ENCODE assay signal across 1 cellular context in the genomic region with DNA sequence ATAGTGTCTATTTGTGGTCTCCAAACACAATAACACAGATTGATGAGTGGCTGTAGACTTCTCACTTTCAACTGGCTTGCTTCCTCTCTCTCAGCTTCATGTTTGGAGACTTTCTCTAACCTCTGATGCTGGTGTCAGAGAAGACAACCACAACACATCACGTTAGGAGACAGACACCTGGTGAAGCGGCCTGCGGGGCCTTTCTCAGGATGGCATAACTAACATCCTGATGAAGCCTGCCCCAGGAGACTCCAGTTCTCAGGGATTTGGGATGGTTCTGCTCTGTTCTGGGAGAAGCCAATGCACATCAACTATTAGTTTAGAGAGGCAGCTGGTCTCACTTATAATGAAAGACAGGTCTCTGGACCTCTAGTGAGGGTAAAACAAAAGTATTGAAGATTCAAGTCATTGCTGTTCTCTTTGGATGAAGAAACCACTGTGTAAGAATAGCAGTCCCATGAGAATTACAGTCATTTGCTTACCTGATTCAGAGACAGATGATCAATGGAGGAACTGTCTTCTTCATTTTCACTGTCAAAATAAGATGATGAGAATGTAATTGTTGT.
TF ChIP-seq lines count a peak whose summit lies in the region.

No MANE protein-coding gene starts in this region.

TF ChIP-seq in GM12878, 131 proteins besides CTCF, POLR2A, EP300 and RAD21 (continued from another document and continues in another):
- TF ChIP-seq, protein P1, sequence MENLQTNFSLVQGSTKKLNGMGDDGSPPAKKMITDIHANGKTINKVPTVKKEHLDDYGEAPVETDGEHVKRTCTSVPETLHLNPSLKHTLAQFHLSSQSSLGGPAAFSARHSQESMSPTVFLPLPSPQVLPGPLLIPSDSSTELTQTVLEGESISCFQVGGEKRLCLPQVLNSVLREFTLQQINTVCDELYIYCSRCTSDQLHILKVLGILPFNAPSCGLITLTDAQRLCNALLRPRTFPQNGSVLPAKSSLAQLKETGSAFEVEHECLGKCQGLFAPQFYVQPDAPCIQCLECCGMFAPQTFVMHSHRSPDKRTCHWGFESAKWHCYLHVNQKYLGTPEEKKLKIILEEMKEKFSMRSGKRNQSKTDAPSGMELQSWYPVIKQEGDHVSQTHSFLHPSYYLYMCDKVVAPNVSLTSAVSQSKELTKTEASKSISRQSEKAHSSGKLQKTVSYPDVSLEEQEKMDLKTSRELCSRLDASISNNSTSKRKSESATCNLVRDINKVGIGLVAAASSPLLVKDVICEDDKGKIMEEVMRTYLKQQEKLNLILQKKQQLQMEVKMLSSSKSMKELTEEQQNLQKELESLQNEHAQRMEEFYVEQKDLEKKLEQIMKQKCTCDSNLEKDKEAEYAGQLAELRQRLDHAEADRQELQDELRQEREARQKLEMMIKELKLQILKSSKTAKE (IDR thresholded peaks at IDR 0.05; ENCODE audit: low read depth, poor library complexity, severe bottlenecking) = peak; percentile 69
- TF ChIP-seq NRF1 (conservative IDR thresholded peaks at IDR 0.05; ENCODE audit: low read depth, low read length) (no peak), MEF2A (IDR thresholded peaks at IDR 0.05; ENCODE audit: insufficient read depth, low read depth, low read length) (no peak), SREBF1 (IDR thresholded peaks at IDR 0.05; ENCODE audit: low read length) (no peak), ZNF24 (IDR thresholded peaks at IDR 0.05) (no peak), GABPA (IDR thresholded peaks at IDR 0.05; ENCODE audit: low read depth) (no peak), ZNF274 (IDR thresholded peaks at IDR 0.05; ENCODE audit: insufficient read depth, insufficient read length) (no peak), PML (IDR thresholded peaks at IDR 0.05; ENCODE audit: low read length) (peak; percentile 31; the same call in 1 of the 2 replicates), TBL1XR1 (IDR thresholded peaks at IDR 0.05; ENCODE audit: low read depth, low read length) (0 out of 2 replicates have a peak, but pooled peaks have one; percentile 9), YY1 (IDR thresholded peaks at IDR 0.05; ENCODE audit: low read depth, low read length) (peak; percentile 28; the same call in 1 of the 2 replicates), SIX5 (IDR thresholded peaks at IDR 0.05; ENCODE audit: low read depth, low read length, severe bottlenecking) (no peak), CBX5 (IDR thresholded peaks at IDR 0.05; ENCODE audit: low read depth) (0 out of 2 replicates have a peak, but pooled peaks have one; percentile 56), ESRRA (IDR thresholded peaks at IDR 0.05; ENCODE audit: low read length) (no peak), MTA3 (IDR thresholded peaks at IDR 0.05; ENCODE audit: borderline replicate concordance, low read length) (0 out of 2 replicates have a peak, but pooled peaks have one; percentile 39), TCF12 (IDR thresholded peaks at IDR 0.05; ENCODE audit: low read depth, low read length) (0 out of 2 replicates have a peak, but pooled peaks have one; percentile 42), MXI1 (IDR thresholded peaks at IDR 0.05; ENCODE audit: low read depth, low read length) (no peak), JUND (IDR thresholded peaks at IDR 0.05; ENCODE audit: low read depth, low read length) (no peak), NFIC (IDR thresholded peaks at IDR 0.05; ENCODE audit: low read depth, low read length) (peak; percentile 57; the same call in 1 of the 2 replicates), MYB (IDR thresholded peaks at IDR 0.05; ENCODE audit: borderline replicate concordance, low read depth, low read length) (no peak), ZZZ3 (IDR thresholded peaks at IDR 0.05; ENCODE audit: control insufficient read depth, insufficient read length, low read depth) (no peak), RFX5 (IDR thresholded peaks at IDR 0.05; ENCODE audit: low read depth, low read length) (no peak), BCL11A (IDR thresholded peaks at IDR 0.05; ENCODE audit: low read depth, low read length) (peak; percentile 50; the same call in 1 of the 2 replicates), EZH2 (IDR thresholded peaks at IDR 0.05; ENCODE audit: borderline replicate concordance, control insufficient read depth, low read depth, low read length) (no peak), SMAD5 (IDR thresholded peaks at IDR 0.05; ENCODE audit: low read depth) (no peak; the same call in 1 of the 2 replicates), NR2C1 (IDR thresholded peaks at IDR 0.05) (no peak), POLR2AphosphoS5 (IDR thresholded peaks at IDR 0.05; ENCODE audit: low read length) (no peak), TARDBP (IDR thresholded peaks at IDR 0.05; ENCODE audit: borderline replicate concordance) (no peak), SP1 (IDR thresholded peaks at IDR 0.05; ENCODE audit: low read depth, low read length) (no peak), HDAC2 (IDR thresholded peaks at IDR 0.05) (no peak), WRNIP1 (IDR thresholded peaks at IDR 0.05; ENCODE audit: borderline replicate concordance, low read depth, low read length) (no peak), CHD4 (IDR thresholded peaks at IDR 0.05) (no peak), MTA2 (IDR thresholded peaks at IDR 0.05; ENCODE audit: low read depth) (peak; percentile 63; the same call in 1 of the 2 replicates), TCF7 (IDR thresholded peaks at IDR 0.05; ENCODE audit: borderline replicate concordance) (no peak)
- TF ChIP-seq, protein P2, sequence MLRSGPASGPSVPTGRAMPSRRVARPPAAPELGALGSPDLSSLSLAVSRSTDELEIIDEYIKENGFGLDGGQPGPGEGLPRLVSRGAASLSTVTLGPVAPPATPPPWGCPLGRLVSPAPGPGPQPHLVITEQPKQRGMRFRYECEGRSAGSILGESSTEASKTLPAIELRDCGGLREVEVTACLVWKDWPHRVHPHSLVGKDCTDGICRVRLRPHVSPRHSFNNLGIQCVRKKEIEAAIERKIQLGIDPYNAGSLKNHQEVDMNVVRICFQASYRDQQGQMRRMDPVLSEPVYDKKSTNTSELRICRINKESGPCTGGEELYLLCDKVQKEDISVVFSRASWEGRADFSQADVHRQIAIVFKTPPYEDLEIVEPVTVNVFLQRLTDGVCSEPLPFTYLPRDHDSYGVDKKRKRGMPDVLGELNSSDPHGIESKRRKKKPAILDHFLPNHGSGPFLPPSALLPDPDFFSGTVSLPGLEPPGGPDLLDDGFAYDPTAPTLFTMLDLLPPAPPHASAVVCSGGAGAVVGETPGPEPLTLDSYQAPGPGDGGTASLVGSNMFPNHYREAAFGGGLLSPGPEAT (IDR thresholded peaks at IDR 0.05; ENCODE audit: low read depth) = peak; percentile 52; the same call in 1 of the 2 replicates
- TF ChIP-seq, protein P3, sequence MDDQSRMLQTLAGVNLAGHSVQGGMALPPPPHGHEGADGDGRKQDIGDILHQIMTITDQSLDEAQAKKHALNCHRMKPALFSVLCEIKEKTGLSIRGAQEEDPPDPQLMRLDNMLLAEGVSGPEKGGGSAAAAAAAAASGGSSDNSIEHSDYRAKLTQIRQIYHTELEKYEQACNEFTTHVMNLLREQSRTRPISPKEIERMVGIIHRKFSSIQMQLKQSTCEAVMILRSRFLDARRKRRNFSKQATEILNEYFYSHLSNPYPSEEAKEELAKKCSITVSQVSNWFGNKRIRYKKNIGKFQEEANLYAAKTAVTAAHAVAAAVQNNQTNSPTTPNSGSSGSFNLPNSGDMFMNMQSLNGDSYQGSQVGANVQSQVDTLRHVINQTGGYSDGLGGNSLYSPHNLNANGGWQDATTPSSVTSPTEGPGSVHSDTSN (IDR thresholded peaks at IDR 0.05; ENCODE audit: insufficient replicate concordance, low read depth, low read length) = peak; percentile 39
- TF ChIP-seq, protein P4, sequence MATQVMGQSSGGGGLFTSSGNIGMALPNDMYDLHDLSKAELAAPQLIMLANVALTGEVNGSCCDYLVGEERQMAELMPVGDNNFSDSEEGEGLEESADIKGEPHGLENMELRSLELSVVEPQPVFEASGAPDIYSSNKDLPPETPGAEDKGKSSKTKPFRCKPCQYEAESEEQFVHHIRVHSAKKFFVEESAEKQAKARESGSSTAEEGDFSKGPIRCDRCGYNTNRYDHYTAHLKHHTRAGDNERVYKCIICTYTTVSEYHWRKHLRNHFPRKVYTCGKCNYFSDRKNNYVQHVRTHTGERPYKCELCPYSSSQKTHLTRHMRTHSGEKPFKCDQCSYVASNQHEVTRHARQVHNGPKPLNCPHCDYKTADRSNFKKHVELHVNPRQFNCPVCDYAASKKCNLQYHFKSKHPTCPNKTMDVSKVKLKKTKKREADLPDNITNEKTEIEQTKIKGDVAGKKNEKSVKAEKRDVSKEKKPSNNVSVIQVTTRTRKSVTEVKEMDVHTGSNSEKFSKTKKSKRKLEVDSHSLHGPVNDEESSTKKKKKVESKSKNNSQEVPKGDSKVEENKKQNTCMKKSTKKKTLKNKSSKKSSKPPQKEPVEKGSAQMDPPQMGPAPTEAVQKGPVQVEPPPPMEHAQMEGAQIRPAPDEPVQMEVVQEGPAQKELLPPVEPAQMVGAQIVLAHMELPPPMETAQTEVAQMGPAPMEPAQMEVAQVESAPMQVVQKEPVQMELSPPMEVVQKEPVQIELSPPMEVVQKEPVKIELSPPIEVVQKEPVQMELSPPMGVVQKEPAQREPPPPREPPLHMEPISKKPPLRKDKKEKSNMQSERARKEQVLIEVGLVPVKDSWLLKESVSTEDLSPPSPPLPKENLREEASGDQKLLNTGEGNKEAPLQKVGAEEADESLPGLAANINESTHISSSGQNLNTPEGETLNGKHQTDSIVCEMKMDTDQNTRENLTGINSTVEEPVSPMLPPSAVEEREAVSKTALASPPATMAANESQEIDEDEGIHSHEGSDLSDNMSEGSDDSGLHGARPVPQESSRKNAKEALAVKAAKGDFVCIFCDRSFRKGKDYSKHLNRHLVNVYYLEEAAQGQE (IDR thresholded peaks at IDR 0.05; ENCODE audit: low read depth, low read length) = no peak
- TF ChIP-seq, protein P5, sequence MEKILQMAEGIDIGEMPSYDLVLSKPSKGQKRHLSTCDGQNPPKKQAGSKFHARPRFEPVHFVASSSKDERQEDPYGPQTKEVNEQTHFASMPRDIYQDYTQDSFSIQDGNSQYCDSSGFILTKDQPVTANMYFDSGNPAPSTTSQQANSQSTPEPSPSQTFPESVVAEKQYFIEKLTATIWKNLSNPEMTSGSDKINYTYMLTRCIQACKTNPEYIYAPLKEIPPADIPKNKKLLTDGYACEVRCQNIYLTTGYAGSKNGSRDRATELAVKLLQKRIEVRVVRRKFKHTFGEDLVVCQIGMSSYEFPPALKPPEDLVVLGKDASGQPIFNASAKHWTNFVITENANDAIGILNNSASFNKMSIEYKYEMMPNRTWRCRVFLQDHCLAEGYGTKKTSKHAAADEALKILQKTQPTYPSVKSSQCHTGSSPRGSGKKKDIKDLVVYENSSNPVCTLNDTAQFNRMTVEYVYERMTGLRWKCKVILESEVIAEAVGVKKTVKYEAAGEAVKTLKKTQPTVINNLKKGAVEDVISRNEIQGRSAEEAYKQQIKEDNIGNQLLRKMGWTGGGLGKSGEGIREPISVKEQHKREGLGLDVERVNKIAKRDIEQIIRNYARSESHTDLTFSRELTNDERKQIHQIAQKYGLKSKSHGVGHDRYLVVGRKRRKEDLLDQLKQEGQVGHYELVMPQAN (conservative IDR thresholded peaks at IDR 0.05) = no peak
- TF ChIP-seq, protein P6, sequence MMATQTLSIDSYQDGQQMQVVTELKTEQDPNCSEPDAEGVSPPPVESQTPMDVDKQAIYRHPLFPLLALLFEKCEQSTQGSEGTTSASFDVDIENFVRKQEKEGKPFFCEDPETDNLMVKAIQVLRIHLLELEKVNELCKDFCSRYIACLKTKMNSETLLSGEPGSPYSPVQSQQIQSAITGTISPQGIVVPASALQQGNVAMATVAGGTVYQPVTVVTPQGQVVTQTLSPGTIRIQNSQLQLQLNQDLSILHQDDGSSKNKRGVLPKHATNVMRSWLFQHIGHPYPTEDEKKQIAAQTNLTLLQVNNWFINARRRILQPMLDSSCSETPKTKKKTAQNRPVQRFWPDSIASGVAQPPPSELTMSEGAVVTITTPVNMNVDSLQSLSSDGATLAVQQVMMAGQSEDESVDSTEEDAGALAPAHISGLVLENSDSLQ (IDR thresholded peaks at IDR 0.05) = peak; percentile 58
- TF ChIP-seq, protein P7, sequence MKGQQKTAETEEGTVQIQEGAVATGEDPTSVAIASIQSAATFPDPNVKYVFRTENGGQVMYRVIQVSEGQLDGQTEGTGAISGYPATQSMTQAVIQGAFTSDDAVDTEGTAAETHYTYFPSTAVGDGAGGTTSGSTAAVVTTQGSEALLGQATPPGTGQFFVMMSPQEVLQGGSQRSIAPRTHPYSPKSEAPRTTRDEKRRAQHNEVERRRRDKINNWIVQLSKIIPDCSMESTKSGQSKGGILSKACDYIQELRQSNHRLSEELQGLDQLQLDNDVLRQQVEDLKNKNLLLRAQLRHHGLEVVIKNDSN (IDR thresholded peaks at IDR 0.05; ENCODE audit: borderline replicate concordance, extremely low read length, insufficient read depth, low read depth, low read length) = no peak
- TF ChIP-seq, protein P8, sequence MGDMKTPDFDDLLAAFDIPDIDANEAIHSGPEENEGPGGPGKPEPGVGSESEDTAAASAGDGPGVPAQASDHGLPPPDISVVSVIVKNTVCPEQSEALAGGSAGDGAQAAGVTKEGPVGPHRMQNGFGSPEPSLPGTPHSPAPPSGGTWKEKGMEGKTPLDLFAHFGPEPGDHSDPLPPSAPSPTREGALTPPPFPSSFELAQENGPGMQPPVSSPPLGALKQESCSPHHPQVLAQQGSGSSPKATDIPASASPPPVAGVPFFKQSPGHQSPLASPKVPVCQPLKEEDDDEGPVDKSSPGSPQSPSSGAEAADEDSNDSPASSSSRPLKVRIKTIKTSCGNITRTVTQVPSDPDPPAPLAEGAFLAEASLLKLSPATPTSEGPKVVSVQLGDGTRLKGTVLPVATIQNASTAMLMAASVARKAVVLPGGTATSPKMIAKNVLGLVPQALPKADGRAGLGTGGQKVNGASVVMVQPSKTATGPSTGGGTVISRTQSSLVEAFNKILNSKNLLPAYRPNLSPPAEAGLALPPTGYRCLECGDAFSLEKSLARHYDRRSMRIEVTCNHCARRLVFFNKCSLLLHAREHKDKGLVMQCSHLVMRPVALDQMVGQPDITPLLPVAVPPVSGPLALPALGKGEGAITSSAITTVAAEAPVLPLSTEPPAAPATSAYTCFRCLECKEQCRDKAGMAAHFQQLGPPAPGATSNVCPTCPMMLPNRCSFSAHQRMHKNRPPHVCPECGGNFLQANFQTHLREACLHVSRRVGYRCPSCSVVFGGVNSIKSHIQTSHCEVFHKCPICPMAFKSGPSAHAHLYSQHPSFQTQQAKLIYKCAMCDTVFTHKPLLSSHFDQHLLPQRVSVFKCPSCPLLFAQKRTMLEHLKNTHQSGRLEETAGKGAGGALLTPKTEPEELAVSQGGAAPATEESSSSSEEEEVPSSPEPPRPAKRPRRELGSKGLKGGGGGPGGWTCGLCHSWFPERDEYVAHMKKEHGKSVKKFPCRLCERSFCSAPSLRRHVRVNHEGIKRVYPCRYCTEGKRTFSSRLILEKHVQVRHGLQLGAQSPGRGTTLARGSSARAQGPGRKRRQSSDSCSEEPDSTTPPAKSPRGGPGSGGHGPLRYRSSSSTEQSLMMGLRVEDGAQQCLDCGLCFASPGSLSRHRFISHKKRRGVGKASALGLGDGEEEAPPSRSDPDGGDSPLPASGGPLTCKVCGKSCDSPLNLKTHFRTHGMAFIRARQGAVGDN (IDR thresholded peaks at IDR 0.05) = 0 out of 2 replicates have a peak, but pooled peaks have one; percentile 18
- TF ChIP-seq, protein P9, sequence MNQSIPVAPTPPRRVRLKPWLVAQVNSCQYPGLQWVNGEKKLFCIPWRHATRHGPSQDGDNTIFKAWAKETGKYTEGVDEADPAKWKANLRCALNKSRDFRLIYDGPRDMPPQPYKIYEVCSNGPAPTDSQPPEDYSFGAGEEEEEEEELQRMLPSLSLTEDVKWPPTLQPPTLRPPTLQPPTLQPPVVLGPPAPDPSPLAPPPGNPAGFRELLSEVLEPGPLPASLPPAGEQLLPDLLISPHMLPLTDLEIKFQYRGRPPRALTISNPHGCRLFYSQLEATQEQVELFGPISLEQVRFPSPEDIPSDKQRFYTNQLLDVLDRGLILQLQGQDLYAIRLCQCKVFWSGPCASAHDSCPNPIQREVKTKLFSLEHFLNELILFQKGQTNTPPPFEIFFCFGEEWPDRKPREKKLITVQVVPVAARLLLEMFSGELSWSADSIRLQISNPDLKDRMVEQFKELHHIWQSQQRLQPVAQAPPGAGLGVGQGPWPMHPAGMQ (IDR thresholded peaks at IDR 0.05; ENCODE audit: borderline replicate concordance) = no peak
